ENCODE assay signal across 25 cellular contexts in the genomic region with DNA sequence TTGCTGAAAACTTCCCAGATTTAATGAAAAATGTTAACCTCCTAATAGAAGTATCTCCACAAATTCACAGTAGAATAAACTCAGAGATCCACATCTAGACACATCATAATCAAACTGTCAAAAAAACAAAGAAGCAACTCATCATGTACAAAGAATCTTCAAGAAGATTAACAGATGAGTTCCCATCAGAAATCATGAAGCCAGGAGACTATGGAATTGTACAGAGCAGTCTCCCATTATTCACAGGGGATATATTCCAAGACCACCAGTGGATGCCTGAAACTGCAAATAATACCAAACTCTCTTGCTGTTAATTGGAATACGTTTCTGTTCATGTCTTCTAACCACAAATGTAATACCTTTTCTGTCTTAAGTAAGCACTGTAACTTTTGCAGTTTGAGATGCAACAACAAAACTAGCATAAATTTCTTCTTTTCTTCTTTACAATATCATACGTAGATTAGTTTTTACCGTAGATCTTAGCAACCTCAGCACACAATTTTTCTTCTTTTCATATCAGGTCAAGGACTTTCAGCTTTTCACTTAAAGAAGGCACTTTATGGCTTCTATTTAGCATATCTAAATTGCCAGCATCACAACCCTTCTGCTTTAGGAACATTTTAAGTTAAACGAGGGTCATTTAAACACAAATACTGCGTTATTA.
DNase-seq lines count a peak whose midpoint lies in the region; ATAC-seq and TF ChIP-seq lines count a peak whose summit lies in the region.
"Had no signal": no experiment of that assay in that cellular context is flagged by ENCODE, and none has a peak within 500 bp of the region (broad histone marks: within the 10 kb centered on the region; RNA-seq: fewer than 3 reads in every experiment).

No MANE protein-coding gene starts in this region.

- no peaks in the 10 kb centered on the region for H3K4me1 ChIP-seq in HEK293 (ENCODE audit: control insufficient read depth, insufficient read depth, low read length)
- no peaks in the 10 kb centered on the region for H3K4me1 ChIP-seq in neural progenitor cell
- H3K4me1 ChIP-seq: BE2C, BLaER1 had no signal

- no peaks in the 10 kb centered on the region for H3F3A ChIP-seq in neural progenitor cell (ENCODE audit: low read depth)

- no peaks in the 10 kb centered on the region for H4K20me1 ChIP-seq in neural progenitor cell (ENCODE audit: low read depth)
- H4K20me1 ChIP-seq: BLaER1 had no signal

- H3K4me3 Mint-ChIP-seq in WTC11 (no peak overlapping the region), neural progenitor cell (no peak overlapping the region)
- H3K4me3 Mint-ChIP-seq: CD14-positive monocyte; CD4-positive, alpha-beta memory T cell; CD4-positive, CD25-positive, alpha-beta regulatory T cell; CD8-positive, alpha-beta memory T cell had no signal

- no peaks in the 10 kb centered on the region for H3K79me2 ChIP-seq in neural progenitor cell (ENCODE audit: low read depth)

- POLR2A ChIA-PET in HEK293 (lab: Yijun Ruan, JAX) = no interaction called here
- POLR2A ChIA-PET in WTC11 (lab: Charles Lee) = no interaction called here

- CTCF ChIA-PET in HEK293 (lab: Yijun Ruan, JAX) (no interaction called here), WTC11 (lab: Charles Lee) (no interaction called here)

- peak; percentile 34 for DNase-seq in OCI-M1 (lab: John Stamatoyannopoulos, UW)
- DNase-seq in WTC11 (ENCODE audit: low spot score) = no peak
- DNase-seq in neural progenitor cell (ENCODE audit: low spot score) = no peak
- DNase-seq in GM19238 (ENCODE audit: insufficient read length, low spot score) = no peak
- no peak for DNase-seq in NCI-H1105 treated with DMSO at 0.1 percent for 48 hours (lab: John Stamatoyannopoulos, UW)
- DNase-seq: 8988T; ACHN; BE2C; C1 segment of cervical spinal cord; CD4-positive, alpha-beta memory T cell; CD4-positive, CD25-positive, alpha-beta regulatory T cell; CD8-positive, alpha-beta memory T cell; COR-L47; DMS 273 treated with DMSO at 0.1 percent for 48 hours; DMS153; DMS53; DMS79; DND-41; EL; GDM1 had no signal

- H3K9ac ChIP-seq in neural progenitor cell = no peak overlapping the region
- H3K9ac ChIP-seq: BLaER1 had no signal

- H3K27ac Mint-ChIP-seq in WTC11 (no peak overlapping the region), neural progenitor cell (no peak overlapping the region)
- H3K27ac Mint-ChIP-seq: CD14-positive monocyte; CD4-positive, alpha-beta memory T cell; CD4-positive, CD25-positive, alpha-beta regulatory T cell; CD8-positive, alpha-beta memory T cell had no signal

- H3K27me3 Mint-ChIP-seq in WTC11 (ENCODE audit: low read depth) (no peaks in the 10 kb centered on the region), neural progenitor cell (ENCODE audit: insufficient read depth, low read depth) (peaks cover 2% of the 10 kb centered on the region)
- H3K27me3 Mint-ChIP-seq: CD4-positive, CD25-positive, alpha-beta regulatory T cell had no signal

- no peak overlapping the region for H3K4me3 ChIP-seq in HEK293 (ENCODE audit: low read depth, low read length)
- no peak overlapping the region for H3K4me3 ChIP-seq in neural progenitor cell
- H3K4me3 ChIP-seq: BLaER1, GM12878 had no signal

- no peaks in the 10 kb centered on the region for H3K27me3 ChIP-seq in neural progenitor cell
- H3K27me3 ChIP-seq: BE2C, BLaER1 had no signal

- no peak for ATAC-seq in WTC11
- ATAC-seq in GM19351 (IDR thresholded peaks at IDR 0.05; ENCODE audit: unreplicated experiment) = no peak
- ATAC-seq: GM12878 had no signal

- TF ChIP-seq CTCF in HEK293 (tag by site-specific recombination; IDR thresholded peaks at IDR 0.05) (no peak), WTC11 (IDR thresholded peaks at IDR 0.05) (no peak), neural progenitor cell (IDR thresholded peaks at IDR 0.05) (no peak)

- H3K4me1 Mint-ChIP-seq in WTC11 (no peaks in the 10 kb centered on the region), neural progenitor cell (no peaks in the 10 kb centered on the region)
- H3K4me1 Mint-ChIP-seq: CD4-positive, alpha-beta memory T cell; CD4-positive, CD25-positive, alpha-beta regulatory T cell; CD8-positive, alpha-beta memory T cell had no signal

- H3K27ac ChIP-seq in HEK293 (ENCODE audit: extremely low read depth, low read depth, low read length) = no peak overlapping the region
- no peak overlapping the region for H3K27ac ChIP-seq in neural progenitor cell
- H3K27ac ChIP-seq: BLaER1 had no signal

- no peaks in the 10 kb centered on the region for H3K9me3 ChIP-seq in HEK293 (ENCODE audit: control insufficient read depth, insufficient read depth, low read depth, low read length)
- peaks cover 6% of the 10 kb centered on the region for H3K9me3 ChIP-seq in neural progenitor cell (ENCODE audit: low read depth)
- H3K9me3 ChIP-seq: BE2C, BLaER1 had no signal

- H3K9me3 Mint-ChIP-seq in WTC11 (peaks cover 15% of the 10 kb centered on the region), neural progenitor cell (peaks cover 15% of the 10 kb centered on the region)
- H3K9me3 Mint-ChIP-seq: CD8-positive, alpha-beta memory T cell had no signal

- no peak overlapping the region for H3K4me2 ChIP-seq in neural progenitor cell
- H3K4me2 ChIP-seq: BLaER1 had no signal

- no peaks in the 10 kb centered on the region for H3K36me3 ChIP-seq in HEK293 (ENCODE audit: control insufficient read depth in 2 of 2, insufficient read depth in 1 of 2, low read length in 2 of 2)
- H3K36me3 ChIP-seq in neural progenitor cell = no peaks in the 10 kb centered on the region
- H3K36me3 ChIP-seq: BE2C, BLaER1 had no signal

- peak overlapping the region; percentile 15 for H2AFZ ChIP-seq in neural progenitor cell (replicated peaks)

- no peaks in the 10 kb centered on the region for H3K36me3 Mint-ChIP-seq in WTC11
- no peaks in the 10 kb centered on the region for H3K36me3 Mint-ChIP-seq in neural progenitor cell
- H3K36me3 Mint-ChIP-seq: CD14-positive monocyte; CD4-positive, alpha-beta memory T cell; CD4-positive, CD25-positive, alpha-beta regulatory T cell; CD8-positive, alpha-beta memory T cell had no signal

TF ChIP-seq in HEK293, 187 proteins besides CTCF, POLR2A, EP300 and RAD21:
- TF ChIP-seq ZNF214 (tag by site-specific recombination; IDR thresholded peaks at IDR 0.05; ENCODE audit: borderline replicate concordance) (no peak), TRIM28 (IDR thresholded peaks at IDR 0.05; ENCODE audit: borderline replicate concordance, low read length) (peak; percentile 84; the same call in 1 of the 2 replicates), ZNF610 (tag by site-specific recombination; IDR thresholded peaks at IDR 0.05; ENCODE audit: borderline replicate concordance) (no peak), SETDB1 (IDR thresholded peaks at IDR 0.05; ENCODE audit: insufficient read length, low read length) (peak; percentile 85), KLF8 (tag by site-specific recombination; IDR thresholded peaks at IDR 0.05) (no peak)
- TF ChIP-seq, protein P1, sequence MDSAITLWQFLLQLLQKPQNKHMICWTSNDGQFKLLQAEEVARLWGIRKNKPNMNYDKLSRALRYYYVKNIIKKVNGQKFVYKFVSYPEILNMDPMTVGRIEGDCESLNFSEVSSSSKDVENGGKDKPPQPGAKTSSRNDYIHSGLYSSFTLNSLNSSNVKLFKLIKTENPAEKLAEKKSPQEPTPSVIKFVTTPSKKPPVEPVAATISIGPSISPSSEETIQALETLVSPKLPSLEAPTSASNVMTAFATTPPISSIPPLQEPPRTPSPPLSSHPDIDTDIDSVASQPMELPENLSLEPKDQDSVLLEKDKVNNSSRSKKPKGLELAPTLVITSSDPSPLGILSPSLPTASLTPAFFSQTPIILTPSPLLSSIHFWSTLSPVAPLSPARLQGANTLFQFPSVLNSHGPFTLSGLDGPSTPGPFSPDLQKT (IDR thresholded peaks at IDR 0.05; ENCODE audit: borderline replicate concordance, low read depth, low read length) = no peak

TF ChIP-seq in WTC11, 78 proteins besides CTCF, POLR2A, EP300 and RAD21 (continues in another document):
- TF ChIP-seq TEAD1 (CRISPR knock-in tag; IDR thresholded peaks at IDR 0.05) (no peak), ESRRA (CRISPR knock-in tag; IDR thresholded peaks at IDR 0.05; ENCODE audit: borderline replicate concordance) (no peak)
- TF ChIP-seq, protein P2, sequence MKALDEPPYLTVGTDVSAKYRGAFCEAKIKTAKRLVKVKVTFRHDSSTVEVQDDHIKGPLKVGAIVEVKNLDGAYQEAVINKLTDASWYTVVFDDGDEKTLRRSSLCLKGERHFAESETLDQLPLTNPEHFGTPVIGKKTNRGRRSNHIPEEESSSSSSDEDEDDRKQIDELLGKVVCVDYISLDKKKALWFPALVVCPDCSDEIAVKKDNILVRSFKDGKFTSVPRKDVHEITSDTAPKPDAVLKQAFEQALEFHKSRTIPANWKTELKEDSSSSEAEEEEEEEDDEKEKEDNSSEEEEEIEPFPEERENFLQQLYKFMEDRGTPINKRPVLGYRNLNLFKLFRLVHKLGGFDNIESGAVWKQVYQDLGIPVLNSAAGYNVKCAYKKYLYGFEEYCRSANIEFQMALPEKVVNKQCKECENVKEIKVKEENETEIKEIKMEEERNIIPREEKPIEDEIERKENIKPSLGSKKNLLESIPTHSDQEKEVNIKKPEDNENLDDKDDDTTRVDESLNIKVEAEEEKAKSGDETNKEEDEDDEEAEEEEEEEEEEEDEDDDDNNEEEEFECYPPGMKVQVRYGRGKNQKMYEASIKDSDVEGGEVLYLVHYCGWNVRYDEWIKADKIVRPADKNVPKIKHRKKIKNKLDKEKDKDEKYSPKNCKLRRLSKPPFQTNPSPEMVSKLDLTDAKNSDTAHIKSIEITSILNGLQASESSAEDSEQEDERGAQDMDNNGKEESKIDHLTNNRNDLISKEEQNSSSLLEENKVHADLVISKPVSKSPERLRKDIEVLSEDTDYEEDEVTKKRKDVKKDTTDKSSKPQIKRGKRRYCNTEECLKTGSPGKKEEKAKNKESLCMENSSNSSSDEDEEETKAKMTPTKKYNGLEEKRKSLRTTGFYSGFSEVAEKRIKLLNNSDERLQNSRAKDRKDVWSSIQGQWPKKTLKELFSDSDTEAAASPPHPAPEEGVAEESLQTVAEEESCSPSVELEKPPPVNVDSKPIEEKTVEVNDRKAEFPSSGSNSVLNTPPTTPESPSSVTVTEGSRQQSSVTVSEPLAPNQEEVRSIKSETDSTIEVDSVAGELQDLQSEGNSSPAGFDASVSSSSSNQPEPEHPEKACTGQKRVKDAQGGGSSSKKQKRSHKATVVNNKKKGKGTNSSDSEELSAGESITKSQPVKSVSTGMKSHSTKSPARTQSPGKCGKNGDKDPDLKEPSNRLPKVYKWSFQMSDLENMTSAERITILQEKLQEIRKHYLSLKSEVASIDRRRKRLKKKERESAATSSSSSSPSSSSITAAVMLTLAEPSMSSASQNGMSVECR (CRISPR knock-in tag; IDR thresholded peaks at IDR 0.05; ENCODE audit: borderline replicate concordance) = no peak
